21 cellular contexts compared by ENCODE assay signal in the genomic region with DNA sequence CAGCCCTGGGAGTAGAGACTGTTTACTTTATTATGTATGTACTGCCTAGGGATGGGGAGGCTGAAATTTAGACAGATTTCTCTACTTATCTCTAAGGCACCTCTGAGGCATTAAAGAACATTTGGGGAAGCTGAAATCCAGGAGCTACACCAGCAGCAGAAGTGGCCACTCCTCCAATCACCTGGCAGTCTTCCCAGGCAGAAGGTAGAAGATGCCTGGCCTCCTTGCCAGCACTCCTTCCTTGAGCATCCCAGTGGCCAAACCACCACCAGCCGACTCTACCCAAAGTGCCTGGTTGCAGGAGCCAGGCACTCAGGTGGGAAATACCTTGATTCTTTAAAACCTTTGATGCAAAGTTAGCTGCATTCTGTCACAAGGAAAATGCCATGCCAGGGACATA. TPM values are rescaled to one million over a fixed set of nuclear protein-coding genes. Genes with fewer than 3 reads are reported as not detected.
"Had no signal": no experiment of that assay in that cellular context is flagged by ENCODE, and none has a peak within 500 bp of the region (broad histone marks: within the 10 kb centered on the region; RNA-seq: fewer than 3 reads in every experiment).

No MANE protein-coding gene starts in this region.

- H3K4me1 ChIP-seq: left lung had no signal

- H3K27me3 ChIP-seq: body of pancreas, ovary, vagina had no signal

- H3K4me3 ChIP-seq: body of pancreas, colonic mucosa, left lung, ovary, psoas muscle, transverse colon, vagina had no signal

- H3K9me3 ChIP-seq: body of pancreas, colonic mucosa, left lung, ovary, psoas muscle, transverse colon, vagina had no signal

- DNase-seq: activated B cell treated with CpG ODN at 0.5 μM for 24 hours; activated CD4-positive, alpha-beta memory T cell treated with anti-CD3 and anti-CD28 coated beads, Interleukin-2, amount 10 ng/mL, durations not matched to agents 7 days and 5 days; activated CD4-positive, alpha-beta T cell treated with anti-CD3 and anti-CD28 coated beads for 4 hours; activated naive CD4-positive, alpha-beta T cell; activated naive CD8-positive, alpha-beta T cell treated with anti-CD3 and anti-CD28 coated beads for 36 hours; activated T-cell treated with anti-CD3 and anti-CD28 coated beads, Interleukin-2, amount 50 U/mL, for 1 hour; amniotic stem cell; central memory CD4-positive, alpha-beta T cell; colonic mucosa; erythroblast; foreskin melanocyte; kidney; mammary epithelial cell; midbrain; ovary; psoas muscle; transverse colon had no signal

- H3K36me3 ChIP-seq: colonic mucosa, left lung, ovary, transverse colon, vagina had no signal

RNA-seq across cellular contexts. Expression of gene FAT3, which starts 1.9 kb away (rescaled TPM):
- total RNA-seq: activated B cell treated with CpG ODN at 0.5 μM for 24 hours; activated CD4-positive, alpha-beta memory T cell treated with anti-CD3 and anti-CD28 coated beads, Interleukin-2, amount 10 ng/mL, durations not matched to agents 7 days and 5 days; activated naive CD8-positive, alpha-beta T cell treated with anti-CD3 and anti-CD28 coated beads for 36 hours; activated T-helper 17 cell treated with anti-CD3 and anti-CD28 coated beads, Interleukin-2, amount 50 U/mL, for 72 hours; mammary epithelial cell had no signal
